In genomic region chr17:954431-955164, GRCh38 we compare ENCODE assay signal across 1 cellular context.
A peak's percentile ranks its signal among the peaks of the same experiment; 100 is the strongest.
TF ChIP-seq lines count a peak whose summit lies in the region.

No MANE protein-coding gene starts in this region.

TF ChIP-seq in A549, 52 proteins besides CTCF, POLR2A, EP300 and RAD21 (continued from another document):
- no peak for TF ChIP-seq HMGXB4 (CRISPR knock-in tag; IDR thresholded peaks at IDR 0.05; ENCODE audit: borderline replicate concordance)
- TF ChIP-seq JUN (IDR thresholded peaks at IDR 0.05): peak in 1 of 2 experiments; percentile 43; a peak in 2 of 5 replicates
- no peak for TF ChIP-seq RNF2 (IDR thresholded peaks at IDR 0.05; ENCODE audit: borderline replicate concordance, low read depth)
- TF ChIP-seq KDM5A (IDR thresholded peaks at IDR 0.05): no peak
- TF ChIP-seq ZFP36 (IDR thresholded peaks at IDR 0.05; ENCODE audit: borderline replicate concordance, partially characterized antibody): no peak
- peak in 1 of 2 experiments; percentile 78; a peak in 2 of 4 replicates for TF ChIP-seq CEBPB (IDR thresholded peaks at IDR 0.05)
- TF ChIP-seq MAFK (IDR thresholded peaks at IDR 0.05; ENCODE audit: partially characterized antibody): no peak
- no peak for TF ChIP-seq CBX2 (IDR thresholded peaks at IDR 0.05; ENCODE audit: borderline replicate concordance, low read depth)
- no peak for TF ChIP-seq HOXB5 (CRISPR knock-in tag; IDR thresholded peaks at IDR 0.05)
- peak; percentile 55; the same call in 1 of the 2 replicates for TF ChIP-seq MAX (IDR thresholded peaks at IDR 0.05)
- TF ChIP-seq ATOH8 (CRISPR knock-in tag; IDR thresholded peaks at IDR 0.05; ENCODE audit: low read depth): 0 out of 2 replicates have a peak, but pooled peaks have one; percentile 62
